Comparison of ENCODE assay signal across 1 cellular context in genomic region chr12:13992585-13992984, GRCh38.
TF ChIP-seq lines count a peak whose summit lies in the region.

No MANE protein-coding gene starts in this region.

TF ChIP-seq in HepG2, 621 proteins besides CTCF, POLR2A, EP300 and RAD21 (continued from another document and continues in another):
- TF ChIP-seq ARID3A (IDR thresholded peaks at IDR 0.05; ENCODE audit: low read depth, low read length), result peak; percentile 89
- no peak for TF ChIP-seq YEATS4 (CRISPR knock-in tag; IDR thresholded peaks at IDR 0.05; ENCODE audit: borderline replicate concordance)
- TF ChIP-seq ATF2 (CRISPR knock-in tag; IDR thresholded peaks at IDR 0.05), result peak; percentile 61; the same call in 1 of the 2 replicates
- no peak for TF ChIP-seq EED (CRISPR knock-in tag; IDR thresholded peaks at IDR 0.05)
- TF ChIP-seq FOXM1 (CRISPR knock-in tag; IDR thresholded peaks at IDR 0.05), result no peak
- TF ChIP-seq ZNF124 (CRISPR knock-in tag; IDR thresholded peaks at IDR 0.05), result no peak
- no peak for TF ChIP-seq ZMYM3 (CRISPR knock-in tag; IDR thresholded peaks at IDR 0.05)
- TF ChIP-seq TCF7 (IDR thresholded peaks at IDR 0.05; ENCODE audit: low read depth), result peak; percentile 87
- 0 out of 2 replicates have a peak, but pooled peaks have one; percentile 55 for TF ChIP-seq RXRB (CRISPR knock-in tag; IDR thresholded peaks at IDR 0.05; ENCODE audit: borderline replicate concordance)
- TF ChIP-seq ASH2L (IDR thresholded peaks at IDR 0.05; ENCODE audit: insufficient read length, low read depth, low read length), result no peak
- no peak for TF ChIP-seq E2F1 (CRISPR knock-in tag; IDR thresholded peaks at IDR 0.05)
- no peak for TF ChIP-seq TIGD3 (CRISPR knock-in tag; IDR thresholded peaks at IDR 0.05; ENCODE audit: borderline replicate concordance)
- TF ChIP-seq MAFK (conservative IDR thresholded peaks at IDR 0.05 in 1 of 2, IDR thresholded peaks at IDR 0.05 in 1 of 2; ENCODE audit: low read length in 2 of 2), result no peak
- TF ChIP-seq GATAD2A (CRISPR knock-in tag; IDR thresholded peaks at IDR 0.05), result peak; percentile 73
- no peak for TF ChIP-seq ZNF431 (CRISPR knock-in tag; IDR thresholded peaks at IDR 0.05; ENCODE audit: borderline replicate concordance, low read depth)
- no peak for TF ChIP-seq FOXP1 (IDR thresholded peaks at IDR 0.05)
- peak; percentile 22; the same call in 1 of the 2 replicates for TF ChIP-seq FOXP1 (CRISPR knock-in tag; IDR thresholded peaks at IDR 0.05)
- no peak for TF ChIP-seq NR2F6 (IDR thresholded peaks at IDR 0.05)
- peak; percentile 35; the same call in 1 of the 2 replicates for TF ChIP-seq NR2F6 (CRISPR knock-in tag; IDR thresholded peaks at IDR 0.05)
- no peak for TF ChIP-seq ZNF609 (CRISPR knock-in tag; IDR thresholded peaks at IDR 0.05; ENCODE audit: borderline replicate concordance)
- no peak; the same call in 1 of the 2 replicates for TF ChIP-seq ATF7 (IDR thresholded peaks at IDR 0.05)
- no peak for TF ChIP-seq ATF7 (CRISPR knock-in tag; IDR thresholded peaks at IDR 0.05)
- TF ChIP-seq ZNF331 (CRISPR knock-in tag; IDR thresholded peaks at IDR 0.05), result 0 out of 2 replicates have a peak, but pooled peaks have one; percentile 22
- no peak for TF ChIP-seq MXI1 (IDR thresholded peaks at IDR 0.05; ENCODE audit: borderline replicate concordance, low read depth, low read length)
- peak; percentile 86 for TF ChIP-seq FOXA3 (CRISPR knock-in tag; IDR thresholded peaks at IDR 0.05)
- TF ChIP-seq ARID5B (CRISPR knock-in tag; IDR thresholded peaks at IDR 0.05), result peak; percentile 92
- TF ChIP-seq TFE3 (CRISPR knock-in tag; IDR thresholded peaks at IDR 0.05), result peak; percentile 59
- TF ChIP-seq ZNF513 (CRISPR knock-in tag; conservative IDR thresholded peaks at IDR 0.05), result no peak
- peak; percentile 41; the same call in 1 of the 2 replicates for TF ChIP-seq HDAC2 (CRISPR knock-in tag; IDR thresholded peaks at IDR 0.05)
- peak; percentile 60; the same call in 1 of the 2 replicates for TF ChIP-seq FOXP4 (CRISPR knock-in tag; IDR thresholded peaks at IDR 0.05)
- TF ChIP-seq PRDM10 (CRISPR knock-in tag; IDR thresholded peaks at IDR 0.05; ENCODE audit: low read depth), result no peak
